In the genomic region with DNA sequence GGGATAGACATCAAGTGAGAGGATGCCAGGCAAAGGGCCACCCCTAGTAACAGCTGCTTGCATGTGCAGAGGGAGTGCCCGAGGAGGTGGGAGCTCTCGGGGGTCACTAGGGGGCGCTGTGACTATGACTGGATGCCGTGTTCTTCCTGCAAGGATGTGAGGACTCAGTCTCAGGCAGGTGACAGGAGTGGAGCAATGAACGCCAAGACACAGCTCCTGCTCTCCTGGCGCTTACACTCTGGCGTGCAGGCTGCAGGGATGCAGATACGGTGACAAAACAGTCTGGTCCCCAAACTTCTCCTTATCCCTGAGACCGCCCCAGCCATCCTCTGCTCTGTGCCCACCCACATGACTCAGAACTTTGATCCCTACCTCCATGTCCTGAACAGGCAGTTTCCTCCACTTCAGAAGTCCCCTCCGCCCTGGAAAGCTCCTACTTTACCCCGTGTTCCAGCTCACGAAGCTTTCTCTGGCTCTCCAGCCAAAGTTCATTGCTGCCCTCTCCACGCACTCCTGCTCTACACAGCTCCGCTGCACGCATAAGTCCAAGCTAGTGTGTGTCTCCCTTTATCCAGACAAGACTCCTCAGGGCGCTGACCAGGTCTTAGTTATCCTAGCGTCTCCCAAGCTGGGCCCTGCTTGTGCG, we compare ENCODE assay signal across 9 cellular contexts. TPM values are rescaled to one million over a fixed set of nuclear protein-coding genes. Genes with fewer than 3 reads are reported as not detected.
A peak's percentile ranks its signal among the peaks of the same experiment; 100 is the strongest.
DNase-seq lines count a peak whose midpoint lies in the region; ATAC-seq and TF ChIP-seq lines count a peak whose summit lies in the region.
"Had no signal": no experiment of that assay in that cellular context is flagged by ENCODE, and none has a peak within 500 bp of the region (broad histone marks: within the 10 kb centered on the region; RNA-seq: fewer than 3 reads in every experiment).

No MANE protein-coding gene starts in this region.

- no peak overlapping the region for H3K27ac ChIP-seq in mesenchymal stem cell (ENCODE audit: low read length, poor library complexity, severe bottlenecking)

- no peak overlapping the region for H3K4ac ChIP-seq in mesenchymal stem cell (ENCODE audit: low read depth in 1 of 2, low read length in 2 of 2)

- H3K9me3 Mint-ChIP-seq in HFFc6: no peaks in the 10 kb centered on the region

- H3K14ac ChIP-seq in mesenchymal stem cell (ENCODE audit: low read length in 2 of 2): no peak overlapping the region

- peaks cover 21% of the 10 kb centered on the region for H3K27me3 Mint-ChIP-seq in HFFc6 (ENCODE audit: insufficient read depth)
- H3K27me3 Mint-ChIP-seq: activated naive CD8-positive, alpha-beta T cell had no signal

- no peak overlapping the region for H3K23ac ChIP-seq in mesenchymal stem cell (ENCODE audit: low read length in 2 of 2)

- peaks cover 0 to 47% of the 10 kb centered on the region in 2 experiments for H3K27me3 ChIP-seq in mesenchymal stem cell (ENCODE audit: control insufficient read depth in 1 of 2, insufficient read depth in 1 of 2, low read length in 2 of 2)

- H3K9me3 ChIP-seq in mesenchymal stem cell (ENCODE audit: control insufficient read depth, low read length): no peaks in the 10 kb centered on the region

- no peak for ATAC-seq in HG02973 (IDR thresholded peaks at IDR 0.05; ENCODE audit: unreplicated experiment)

- H2AK5ac ChIP-seq in mesenchymal stem cell (ENCODE audit: low read length, severe bottlenecking): no peak overlapping the region

- no peak overlapping the region for H3K4me3 Mint-ChIP-seq in HFFc6
- H3K4me3 Mint-ChIP-seq: activated naive CD8-positive, alpha-beta T cell had no signal

- peak; percentile 92 for TF ChIP-seq CTCF in HFFc6 (IDR thresholded peaks at IDR 0.05)

- no peaks in the 10 kb centered on the region for H3K36me3 Mint-ChIP-seq in HFFc6 (ENCODE audit: low read depth)
- H3K36me3 Mint-ChIP-seq: activated naive CD8-positive, alpha-beta T cell had no signal

- H3K4me1 Mint-ChIP-seq in HFFc6 (ENCODE audit: low read depth): peaks cover 18% of the 10 kb centered on the region

- no peak overlapping the region for H2AFZ ChIP-seq in mesenchymal stem cell (ENCODE audit: low read depth, low read length)

- H3K18ac ChIP-seq in mesenchymal stem cell (ENCODE audit: low read depth in 1 of 2, low read length in 2 of 2): no peak overlapping the region

- WGBS in mesenchymal stem cell: 50% methylated on average over 18 of the region's 18 CpGs

- H2BK120ac ChIP-seq in mesenchymal stem cell (ENCODE audit: low read depth, low read length): no peak overlapping the region

- no peak overlapping the region for H3K4me2 ChIP-seq in mesenchymal stem cell (ENCODE audit: low read length, poor library complexity, severe bottlenecking)

- no peak overlapping the region for H3K4me3 ChIP-seq in mesenchymal stem cell (ENCODE audit: insufficient read depth in 1 of 2, low read depth in 1 of 2, low read length in 2 of 2)

- H2BK5ac ChIP-seq in mesenchymal stem cell (ENCODE audit: low read depth, low read length, poor library complexity, severe bottlenecking): no peak overlapping the region

- no peaks in the 10 kb centered on the region for H3K79me1 ChIP-seq in mesenchymal stem cell (replicated peaks; ENCODE audit: low read length, poor library complexity, severe bottlenecking)

- peaks cover 7% of the 10 kb centered on the region for H3K4me1 ChIP-seq in mesenchymal stem cell (ENCODE audit: control insufficient read depth, insufficient read depth, low read depth, low read length)

- no peak overlapping the region for H2BK15ac ChIP-seq in mesenchymal stem cell (ENCODE audit: low read depth, poor library complexity, severe bottlenecking)

- peak overlapping the region; percentile 33 for H4K8ac ChIP-seq in mesenchymal stem cell (ENCODE audit: low read length)

- DNase-seq in DMS 273 treated with DMSO at 0.1 percent for 48 hours (lab: John Stamatoyannopoulos, UW) (peak; percentile 24), HFFc6 (peak; percentile 67), NCI-H774 (lab: John Stamatoyannopoulos, UW) (peak; percentile 54), ecto neural progenitor cell (ENCODE audit: low spot score) (peak; percentile 92), mesenchymal stem cell (peak; percentile 75)
- DNase-seq in activated CD4-positive, alpha-beta T cell treated with anti-CD3 and anti-CD28 coated beads, Interleukin-2, amount 50 U/mL, for 48 hours: peak; percentile 91 to 94
- DNase-seq in stimulated activated CD8-positive, alpha-beta memory T cell treated with anti-CD3 and anti-CD28 coated beads, Interleukin-15, amount 100 ng/mL, for 4 hours (ENCODE audit: low read depth in 2 of 2): peak; percentile 53 to 59

- H4K91ac ChIP-seq in mesenchymal stem cell (ENCODE audit: low read length): no peak overlapping the region

- no peak overlapping the region for H2BK12ac ChIP-seq in mesenchymal stem cell (ENCODE audit: low read length in 2 of 2)

- peaks cover 0 to 23% of the 10 kb centered on the region in 2 experiments for H3K36me3 ChIP-seq in mesenchymal stem cell (ENCODE audit: control insufficient read depth in 1 of 2, insufficient read depth in 2 of 2, low read depth in 1 of 2, low read length in 2 of 2)

- H3K27ac Mint-ChIP-seq in HFFc6: no peak overlapping the region
- H3K27ac Mint-ChIP-seq: activated naive CD8-positive, alpha-beta T cell had no signal

- no peak overlapping the region for H3K9ac ChIP-seq in mesenchymal stem cell (ENCODE audit: low read length)

RNA-seq across cellular contexts. Expression of a gene that starts 14.7 kb away (rescaled TPM):
- total RNA-seq in HFFc6 (2021; fragmentation: NEBNext Ultra II Directional; extraction: Animal tissue kit (Norgen Biotek cat#: 25700)): under 1 TPM in 5 of 6 experiments, not detected in 1; 0.14 to 0.41 (median 0.31) TPM
- 0.06 TPM for polyA plus RNA-seq in mesenchymal stem cell (2013, experiment 1 of 2)
- 0.04 TPM for polyA plus RNA-seq in mesenchymal stem cell (2013, experiment 2 of 2)

RNA-seq across cellular contexts. Expression of a gene that starts 15.5 kb away (rescaled TPM):
- total RNA-seq in HFFc6 (2021; fragmentation: NEBNext Ultra II Directional; extraction: Animal tissue kit (Norgen Biotek cat#: 25700)): under 1 TPM in 5 of 6 experiments, not detected in 1; 0.14 to 0.51 (median 0.26) TPM
- 2.3 TPM for polyA plus RNA-seq in mesenchymal stem cell (2013, experiment 1 of 2)
- 1.7 TPM for polyA plus RNA-seq in mesenchymal stem cell (2013, experiment 2 of 2)

RNA-seq across cellular contexts. Expression of a gene that starts 30.8 kb away (rescaled TPM):
- not detected for total RNA-seq in HFFc6 (2021; fragmentation: NEBNext Ultra II Directional; extraction: Animal tissue kit (Norgen Biotek cat#: 25700))
- polyA plus RNA-seq in mesenchymal stem cell (2013, experiment 1 of 2): not detected
- not detected for polyA plus RNA-seq in mesenchymal stem cell (2013, experiment 2 of 2)

RNA-seq across cellular contexts. Expression of a gene that starts 34.9 kb away (rescaled TPM):
- total RNA-seq in HFFc6 (2021; fragmentation: NEBNext Ultra II Directional; extraction: Animal tissue kit (Norgen Biotek cat#: 25700)): 10 to 100 TPM; 27.7 to 33.1 (median 31.2) TPM
- 30.6 TPM for polyA plus RNA-seq in mesenchymal stem cell (2013, experiment 1 of 2)
- polyA plus RNA-seq in mesenchymal stem cell (2013, experiment 2 of 2): 29.8 TPM

RNA-seq across cellular contexts. Expression of a gene that starts 52.1 kb away (rescaled TPM):
- 10 to 100 TPM; 25.9 to 39.9 (median 29.6) TPM for total RNA-seq in HFFc6 (2021; fragmentation: NEBNext Ultra II Directional; extraction: Animal tissue kit (Norgen Biotek cat#: 25700))
- 36.9 TPM for polyA plus RNA-seq in mesenchymal stem cell (2013, experiment 1 of 2)
- 39.3 TPM for polyA plus RNA-seq in mesenchymal stem cell (2013, experiment 2 of 2)

Comparison
In these comparisons a context has a peak if more than half of its experiments do, and no peak if none do; other contexts are left out.
1. DNase-seq: peak in every context shown above with its lines; median percentile 92 in activated CD4-positive, alpha-beta T cell treated with anti-CD3 and anti-CD28 coated beads, Interleukin-2, amount 50 U/mL, for 48 hours; 92 in ecto neural progenitor cell; 75 in mesenchymal stem cell; 67 in HFFc6; 56 in stimulated activated CD8-positive, alpha-beta memory T cell treated with anti-CD3 and anti-CD28 coated beads, Interleukin-15, amount 100 ng/mL, for 4 hours; 54 in NCI-H774; 24 in DMS 273 treated with DMSO at 0.1 percent for 48 hours.